Comparison of ENCODE assay signal across 10 cellular contexts in the genomic region with DNA sequence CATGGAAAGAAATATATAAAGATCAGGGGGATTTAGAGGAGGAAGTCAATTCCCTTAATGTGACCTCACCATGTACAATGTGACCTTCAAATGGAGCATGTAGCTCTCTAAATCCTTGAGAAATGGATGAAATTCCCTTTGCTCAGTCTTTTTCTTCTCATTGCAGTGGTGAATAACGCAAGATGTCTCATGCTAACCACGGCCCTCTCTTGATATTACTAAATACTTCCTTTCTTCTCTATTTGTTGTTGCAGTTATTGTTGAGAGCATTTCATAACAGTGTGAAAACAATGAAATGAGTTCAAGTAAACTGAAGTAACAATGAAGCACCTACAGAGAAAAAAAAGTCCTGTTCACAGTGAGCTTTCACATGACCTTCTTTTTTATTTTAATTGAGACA. TPM values are rescaled to one million over a fixed set of nuclear protein-coding genes. Genes with fewer than 3 reads are reported as not detected.
A peak's percentile ranks its signal among the peaks of the same experiment; 100 is the strongest.
DNase-seq lines count a peak whose midpoint lies in the region; ATAC-seq and TF ChIP-seq lines count a peak whose summit lies in the region.
"Had no signal": no experiment of that assay in that cellular context is flagged by ENCODE, and none has a peak within 500 bp of the region (broad histone marks: within the 10 kb centered on the region; RNA-seq: fewer than 3 reads in every experiment).

No MANE protein-coding gene starts in this region.

- H2AFZ ChIP-seq in ACC112 (ENCODE audit: low read length, unreplicated experiment), result no peak overlapping the region

- H3K4me1 Mint-ChIP-seq in activated naive CD8-positive, alpha-beta T cell treated with anti-CD3 and anti-CD28 coated beads, Interleukin-2, amount 50 U/mL, for 24 hours, result peaks cover 39% of the 10 kb centered on the region
- H3K4me1 Mint-ChIP-seq in Calu3 (ENCODE audit: low read depth, unreplicated experiment), result peaks cover 13% of the 10 kb centered on the region

- no TSS peak for BruUV-seq in Calu3 (replicated peaks; lab: Mats Ljungman, UMichigan)

- TF ChIP-seq CTCF in Calu3 (IDR thresholded peaks at IDR 0.05; ENCODE audit: unreplicated experiment), result no peak

- no peaks in the 10 kb centered on the region for H3K27me3 ChIP-seq in ACC112 (ENCODE audit: insufficient read depth, low read length)
- H3K27me3 ChIP-seq: pancreas had no signal

- H3K27ac ChIP-seq in ACC112 (ENCODE audit: low read depth, low read length), result 0 out of 2 replicates have a peak overlapping the region, but pooled peaks have one; percentile 10
- H3K27ac ChIP-seq: C4-2B, pancreas had no signal

- H3K79me2 ChIP-seq in ACC112 (ENCODE audit: control insufficient read depth, insufficient read depth, low read length, unreplicated experiment), result no peaks in the 10 kb centered on the region

- H3K4me3 ChIP-seq in ACC112 (ENCODE audit: low read depth, low read length), result no peak overlapping the region
- H3K4me3 ChIP-seq: pancreas had no signal

- H3K27ac Mint-ChIP-seq in activated naive CD8-positive, alpha-beta T cell treated with anti-CD3 and anti-CD28 coated beads, Interleukin-2, amount 50 U/mL, for 24 hours, result no peak overlapping the region
- no peak overlapping the region for H3K27ac Mint-ChIP-seq in Calu3 (ENCODE audit: unreplicated experiment)

- DNase-seq in activated naive CD8-positive, alpha-beta T cell treated with anti-CD3 and anti-CD28 coated beads, Interleukin-2, amount 50 U/mL, for 24 hours, result no peak
- DNase-seq in Calu3 (no peak), hippocampal formation (lab: John Stamatoyannopoulos, UW) (no peak), NCI-H524 (lab: John Stamatoyannopoulos, UW) (no peak)
- DNase-seq: pancreas had no signal

- peak; percentile 52 for ATAC-seq in GM18909 (IDR thresholded peaks at IDR 0.05; ENCODE audit: poor library complexity, unreplicated experiment)
- ATAC-seq in HG03378 (IDR thresholded peaks at IDR 0.05; ENCODE audit: unreplicated experiment), result peak; percentile 70
- peak; percentile 37 for ATAC-seq in activated naive CD8-positive, alpha-beta T cell treated with anti-CD3 and anti-CD28 coated beads, Interleukin-2, amount 50 U/mL, for 24 hours
- ATAC-seq in HG02763 (IDR thresholded peaks at IDR 0.05; ENCODE audit: unreplicated experiment), result no peak
- ATAC-seq: pancreas had no signal

- intact Hi-C loops in Calu3 (cut with micrococcal nuclease; ENCODE audit: unreplicated experiment), result no loop called here

- CTCF ChIA-PET in Calu3 (lab: Charles Lee), result no interaction called here

- no peaks in the 10 kb centered on the region for H3K36me3 ChIP-seq in ACC112 (ENCODE audit: insufficient read depth, low read length)
- H3K36me3 ChIP-seq: pancreas had no signal

- peaks cover 32% of the 10 kb centered on the region for H3K4me1 ChIP-seq in ACC112 (ENCODE audit: control insufficient read depth, insufficient read depth, low read length, unreplicated experiment)
- H3K4me1 ChIP-seq: pancreas had no signal

- H3K9me3 Mint-ChIP-seq in activated naive CD8-positive, alpha-beta T cell treated with anti-CD3 and anti-CD28 coated beads, Interleukin-2, amount 50 U/mL, for 24 hours, result no peaks in the 10 kb centered on the region
- H3K9me3 Mint-ChIP-seq in Calu3 (ENCODE audit: low read depth, unreplicated experiment), result no peaks in the 10 kb centered on the region

- H3K27me3 Mint-ChIP-seq in activated naive CD8-positive, alpha-beta T cell treated with anti-CD3 and anti-CD28 coated beads, Interleukin-2, amount 50 U/mL, for 24 hours, result no peaks in the 10 kb centered on the region
- no peaks in the 10 kb centered on the region for H3K27me3 Mint-ChIP-seq in Calu3 (ENCODE audit: unreplicated experiment)

- H3K4me3 Mint-ChIP-seq in activated naive CD8-positive, alpha-beta T cell treated with anti-CD3 and anti-CD28 coated beads, Interleukin-2, amount 50 U/mL, for 24 hours, result no peak overlapping the region
- no peak overlapping the region for H3K4me3 Mint-ChIP-seq in Calu3 (ENCODE audit: low read depth, unreplicated experiment)

- H3K36me3 Mint-ChIP-seq in activated naive CD8-positive, alpha-beta T cell treated with anti-CD3 and anti-CD28 coated beads, Interleukin-2, amount 50 U/mL, for 24 hours (ENCODE audit: low read depth), result no peaks in the 10 kb centered on the region
- no peaks in the 10 kb centered on the region for H3K36me3 Mint-ChIP-seq in Calu3 (ENCODE audit: insufficient read depth, unreplicated experiment)

RNA-seq across cellular contexts. Expression of a gene that starts 55.6 kb away (rescaled TPM):
- 25.8 and 26.5 TPM in 2 replicates for total RNA-seq in Calu3 (2022)
